ENCODE assay signal across 15 cellular contexts in genomic region chrX:31236231-31236630, GRCh38.
A peak's percentile ranks its signal among the peaks of the same experiment; 100 is the strongest.
DNase-seq lines count a peak whose midpoint lies in the region; ATAC-seq lines count a peak whose summit lies in the region.
"Had no signal": no experiment of that assay in that cellular context is flagged by ENCODE, and none has a peak within 500 bp of the region (broad histone marks: within the 10 kb centered on the region; RNA-seq: fewer than 3 reads in every experiment).

No MANE protein-coding gene starts in this region.

- no peak for DNase-seq in NCI-H69 (lab: John Stamatoyannopoulos, UW)
- no peak for DNase-seq in AG08395 (ENCODE audit: low spot score)
- no peak for DNase-seq in stimulated activated CD8-positive, alpha-beta memory T cell treated with anti-CD3 and anti-CD28 coated beads, Interleukin-4, amount 100 ng/mL, for 48 hours
- no peak for DNase-seq in NCI-H1105 (lab: John Stamatoyannopoulos, UW)
- DNase-seq: activated naive CD4-positive, alpha-beta T cell treated with anti-CD3 and anti-CD28 coated beads for 36 hours; effector memory CD4-positive, alpha-beta T cell; foreskin keratinocyte; immature natural killer cell; NCI-H2107; NK-92 treated with Interleukin-12 subunit alpha and Interleukin-12 subunit beta, amount 100 ng/mL, for 24 hours; occipital lobe; SHP77 treated with DMSO at 0.1 percent for 48 hours had no signal

- ATAC-seq in GM18909 (IDR thresholded peaks at IDR 0.05; ENCODE audit: poor library complexity, unreplicated experiment) (peak; percentile 51), HG02588 (IDR thresholded peaks at IDR 0.05; ENCODE audit: unreplicated experiment) (peak; percentile 66), HG03354 (IDR thresholded peaks at IDR 0.05; ENCODE audit: poor library complexity, severe bottlenecking, unreplicated experiment) (peak; percentile 60)
- ATAC-seq: foreskin keratinocyte had no signal
